Comparison of ENCODE assay signal across 9 cellular contexts in the genomic region with DNA sequence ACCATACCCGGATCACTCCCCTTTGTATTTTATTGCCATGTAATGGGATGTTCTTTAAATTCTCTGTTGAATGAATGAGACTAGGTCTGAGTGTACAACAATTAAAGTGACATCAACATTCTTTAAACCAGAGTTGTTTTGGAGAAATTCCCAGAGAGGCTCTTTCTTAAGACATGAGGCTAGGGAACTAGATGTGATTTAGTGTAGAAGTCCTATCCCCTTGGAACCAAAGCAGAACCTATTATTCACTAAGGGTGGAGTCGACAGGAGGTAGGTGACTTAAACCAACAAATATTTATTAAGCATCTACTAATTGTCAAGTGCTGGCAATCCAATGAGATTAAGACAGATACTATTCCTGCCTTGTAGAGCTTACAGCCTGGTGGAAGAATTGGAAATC. TPM values are rescaled to one million over a fixed set of nuclear protein-coding genes. Genes with fewer than 3 reads are reported as not detected.
DNase-seq lines count a peak whose midpoint lies in the region; ATAC-seq and TF ChIP-seq lines count a peak whose summit lies in the region.
"Had no signal": no experiment of that assay in that cellular context is flagged by ENCODE, and none has a peak within 500 bp of the region (broad histone marks: within the 10 kb centered on the region; RNA-seq: fewer than 3 reads in every experiment).

No MANE protein-coding gene starts in this region.

- CTCF ChIA-PET in activated CD4-positive, alpha-beta memory T cell treated with anti-CD3 and anti-CD28 coated beads for 36 hours (lab: Charles Lee): no interaction called here

- no peaks in the 10 kb centered on the region for H3K27me3 Mint-ChIP-seq in T-helper 1 cell treated with Interleukin-12 subunit alpha and Interleukin-12 subunit beta and Interleukin-4 antibody, amounts not matched to agents 30 μg/mL and 1 μg/mL, for 36 hours (ENCODE audit: low read depth)
- no peaks in the 10 kb centered on the region for H3K27me3 Mint-ChIP-seq in activated CD4-positive, alpha-beta memory T cell treated with anti-CD3 and anti-CD28 coated beads for 36 hours
- no peaks in the 10 kb centered on the region for H3K27me3 Mint-ChIP-seq in stimulated activated naive B cell treated with anti-CD40 and anti-IgM and Interleukin-4, amounts not matched to agents 10 μg/mL and 1 μg/mL and 100 μg/mL, for 72 hours

- TF ChIP-seq CTCF in foreskin fibroblast (IDR thresholded peaks at IDR 0.05; ENCODE audit: low read depth, low read length): no peak

- ATAC-seq in stimulated activated naive B cell treated with anti-CD40 and anti-IgM and Interleukin-4, amounts not matched to agents 10 μg/mL and 1 μg/mL and 100 μg/mL, for 72 hours (replicated peaks): no peak
- no peak for ATAC-seq in activated CD4-positive, CD25-positive, alpha-beta regulatory T cell treated with anti-CD3 and anti-CD28 coated beads, Interleukin-2, amount 50 U/mL, for 24 hours
- ATAC-seq in HG03039 (IDR thresholded peaks at IDR 0.05; ENCODE audit: unreplicated experiment): no peak

- peaks cover 7% of the 10 kb centered on the region for H3K36me3 Mint-ChIP-seq in T-helper 1 cell treated with Interleukin-12 subunit alpha and Interleukin-12 subunit beta and Interleukin-4 antibody, amounts not matched to agents 30 μg/mL and 1 μg/mL, for 36 hours (ENCODE audit: low read depth)
- peaks cover 27% of the 10 kb centered on the region for H3K36me3 Mint-ChIP-seq in activated CD4-positive, alpha-beta memory T cell treated with anti-CD3 and anti-CD28 coated beads for 36 hours
- peaks cover 7 to 28% of the 10 kb centered on the region in 2 donors for H3K36me3 Mint-ChIP-seq in stimulated activated naive B cell treated with anti-CD40 and anti-IgM and Interleukin-4, amounts not matched to agents 10 μg/mL and 1 μg/mL and 100 μg/mL, for 72 hours

- H3K4me1 Mint-ChIP-seq in T-helper 1 cell treated with Interleukin-12 subunit alpha and Interleukin-12 subunit beta and Interleukin-4 antibody, amounts not matched to agents 30 μg/mL and 1 μg/mL, for 36 hours (ENCODE audit: low read depth): peaks cover 27% of the 10 kb centered on the region
- peaks cover 49% of the 10 kb centered on the region for H3K4me1 Mint-ChIP-seq in activated CD4-positive, alpha-beta memory T cell treated with anti-CD3 and anti-CD28 coated beads for 36 hours (ENCODE audit: low read depth)
- H3K4me1 Mint-ChIP-seq in stimulated activated naive B cell treated with anti-CD40 and anti-IgM and Interleukin-4, amounts not matched to agents 10 μg/mL and 1 μg/mL and 100 μg/mL, for 72 hours: peaks cover 20 to 23% of the 10 kb centered on the region in 2 donors

- intact Hi-C loops in activated CD4-positive, alpha-beta memory T cell treated with anti-CD3 and anti-CD28 coated beads for 36 hours (cut with micrococcal nuclease): loop anchor here (2.0 to 5.0 kb wide), 4 partner anchors 127 to 1158 kb away; partner anchors contain the start of genes PHKA2 and RPS6KA3

- no peak overlapping the region for H3K27ac Mint-ChIP-seq in T-helper 1 cell treated with Interleukin-12 subunit alpha and Interleukin-12 subunit beta and Interleukin-4 antibody, amounts not matched to agents 30 μg/mL and 1 μg/mL, for 36 hours
- H3K27ac Mint-ChIP-seq in activated CD4-positive, alpha-beta memory T cell treated with anti-CD3 and anti-CD28 coated beads for 36 hours: no peak overlapping the region
- no peak overlapping the region for H3K27ac Mint-ChIP-seq in stimulated activated naive B cell treated with anti-CD40 and anti-IgM and Interleukin-4, amounts not matched to agents 10 μg/mL and 1 μg/mL and 100 μg/mL, for 72 hours

- POLR2A ChIA-PET in activated CD4-positive, alpha-beta memory T cell treated with anti-CD3 and anti-CD28 coated beads for 36 hours (lab: Charles Lee): no interaction called here

- DNase-seq in T-helper 1 cell: no peak
- DNase-seq in activated CD4-positive, alpha-beta memory T cell treated with anti-CD3 and anti-CD28 coated beads for 36 hours: no peak
- DNase-seq in foreskin fibroblast: peak; percentile 36 to 54
- no peak for DNase-seq in stimulated activated naive B cell treated with anti-CD40 and anti-IgM and Interleukin-4, amounts not matched to agents 10 μg/mL and 1 μg/mL and 100 μg/mL, for 72 hours
- DNase-seq in stimulated activated CD4-positive, alpha-beta T cell treated with anti-CD3 and anti-CD28 coated beads, Interleukin-2, amount 100 ng/mL, for 24 hours: no peak
- DNase-seq: activated CD8-positive, alpha-beta memory T cell treated with anti-CD3 and anti-CD28 coated beads for 24 hours had no signal

- peak overlapping the region; percentile 78 to 84 for H3K4me3 ChIP-seq in foreskin fibroblast (ENCODE audit: low read depth in 1 of 2, low read length in 2 of 2)

- peak overlapping the region; percentile 86 for H3K4me3 Mint-ChIP-seq in T-helper 1 cell treated with Interleukin-12 subunit alpha and Interleukin-12 subunit beta and Interleukin-4 antibody, amounts not matched to agents 30 μg/mL and 1 μg/mL, for 36 hours
- H3K4me3 Mint-ChIP-seq in activated CD4-positive, alpha-beta memory T cell treated with anti-CD3 and anti-CD28 coated beads for 36 hours: peak overlapping the region; percentile 83
- H3K4me3 Mint-ChIP-seq in stimulated activated naive B cell treated with anti-CD40 and anti-IgM and Interleukin-4, amounts not matched to agents 10 μg/mL and 1 μg/mL and 100 μg/mL, for 72 hours: peak overlapping the region; percentile 89 to 94

- H3K9me3 Mint-ChIP-seq in T-helper 1 cell treated with Interleukin-12 subunit alpha and Interleukin-12 subunit beta and Interleukin-4 antibody, amounts not matched to agents 30 μg/mL and 1 μg/mL, for 36 hours: no peaks in the 10 kb centered on the region
- H3K9me3 Mint-ChIP-seq in activated CD4-positive, alpha-beta memory T cell treated with anti-CD3 and anti-CD28 coated beads for 36 hours: no peaks in the 10 kb centered on the region
- H3K9me3 Mint-ChIP-seq in stimulated activated naive B cell treated with anti-CD40 and anti-IgM and Interleukin-4, amounts not matched to agents 10 μg/mL and 1 μg/mL and 100 μg/mL, for 72 hours: peaks cover 0 to 2% of the 10 kb centered on the region in 2 donors

RNA-seq across cellular contexts. Expression of gene EIF1AX, which starts 1.7 kb away (rescaled TPM):
- total RNA-seq in activated CD4-positive, alpha-beta memory T cell treated with anti-CD3 and anti-CD28 coated beads for 36 hours: 100 to 1,000 TPM; 117 to 121 TPM

RNA-seq across cellular contexts. Expression of gene MAP7D2, which starts 23.3 kb away (rescaled TPM):
- total RNA-seq in activated CD4-positive, alpha-beta memory T cell treated with anti-CD3 and anti-CD28 coated beads for 36 hours: under 1 TPM; 0.22 to 0.24 TPM

Comparison
In these comparisons a context has a peak if more than half of its experiments do, and no peak if none do; other contexts are left out.
1. DNase-seq: peak in foreskin fibroblast (2 of 2); none in T-helper 1 cell (0 of 5), activated CD4-positive, alpha-beta memory T cell treated with anti-CD3 and anti-CD28 coated beads for 36 hours (single experiment), stimulated activated naive B cell treated with anti-CD40 and anti-IgM and Interleukin-4, amounts not matched to agents 10 μg/mL and 1 μg/mL and 100 μg/mL, for 72 hours (single experiment) and stimulated activated CD4-positive, alpha-beta T cell treated with anti-CD3 and anti-CD28 coated beads, Interleukin-2, amount 100 ng/mL, for 24 hours (0 of 2).
2. Peak in every context shown above with its lines, with median percentiles within 50 percentile points of each other: H3K4me3 Mint-ChIP-seq.